In genomic region chr4:81429031-81429430, GRCh38 we compare ENCODE assay signal across 20 cellular contexts. TPM values are rescaled to one million over a fixed set of nuclear protein-coding genes. Genes with fewer than 3 reads are reported as not detected.
A peak's percentile ranks its signal among the peaks of the same experiment; 100 is the strongest.
DNase-seq lines count a peak whose midpoint lies in the region; ATAC-seq and TF ChIP-seq lines count a peak whose summit lies in the region.
"Had no signal": no experiment of that assay in that cellular context is flagged by ENCODE, and none has a peak within 500 bp of the region (broad histone marks: within the 10 kb centered on the region; RNA-seq: fewer than 3 reads in every experiment).

No MANE protein-coding gene starts in this region.

- ATAC-seq in memory B cell (ENCODE audit: low read depth), result no peak
- ATAC-seq: K562, Panc1 had no signal

- H3K4me3 Mint-ChIP-seq in MCF 10A (ENCODE audit: unreplicated experiment), result no peak overlapping the region
- no peak overlapping the region for H3K4me3 Mint-ChIP-seq in memory B cell
- no peak overlapping the region for H3K4me3 Mint-ChIP-seq in type B pancreatic cell
- H3K4me3 Mint-ChIP-seq: CD14-positive monocyte had no signal

- no peaks in the 10 kb centered on the region for H3K27me3 ChIP-seq in breast epithelium

- no peak overlapping the region for H3K4me3 ChIP-seq in breast epithelium
- H3K4me3 ChIP-seq: K562 had no signal

- CTCF ChIA-PET in MCF 10A (lab: Yijun Ruan, JAX), result interaction anchor here (1.4 to 3.9 kb wide), 2 partner anchors 15 to 38 kb away, joined by 3 to 12 read pairs; no protein-coding TSS in a partner anchor

- H3K27me3 Mint-ChIP-seq in MCF 10A (ENCODE audit: insufficient read depth, unreplicated experiment), result no peaks in the 10 kb centered on the region
- no peaks in the 10 kb centered on the region for H3K27me3 Mint-ChIP-seq in memory B cell
- no peaks in the 10 kb centered on the region for H3K27me3 Mint-ChIP-seq in type B pancreatic cell

- TF ChIP-seq CTCF in MCF 10A (IDR thresholded peaks at IDR 0.05; ENCODE audit: unreplicated experiment) (no peak), breast epithelium (IDR thresholded peaks at IDR 0.05) (no peak), type B pancreatic cell (conservative IDR thresholded peaks at IDR 0.05) (no peak)

- POLR2A ChIA-PET in MCF 10A (lab: Yijun Ruan, JAX), result interaction anchor here (0.9 kb wide), 1 partner anchor 38 kb away, joined by 3 read pairs; no protein-coding TSS in a partner anchor

- TF ChIP-seq POLR2A in breast epithelium (IDR thresholded peaks at IDR 0.05), result no peak

- H3K27ac Mint-ChIP-seq in MCF 10A (ENCODE audit: low read depth, unreplicated experiment), result peak overlapping the region; percentile 36
- peak overlapping the region; percentile 60 for H3K27ac Mint-ChIP-seq in memory B cell
- no peak overlapping the region for H3K27ac Mint-ChIP-seq in type B pancreatic cell

- intact Hi-C loops in MCF 10A (cut with micrococcal nuclease), result no loop called here
- intact Hi-C loops in breast epithelium (cut with DNase I; ENCODE audit: low total_unique reads), result no loop called here

- H3K4me1 Mint-ChIP-seq in MCF 10A (ENCODE audit: insufficient read depth, unreplicated experiment), result peaks cover 22% of the 10 kb centered on the region
- no peaks in the 10 kb centered on the region for H3K4me1 Mint-ChIP-seq in memory B cell
- peaks cover 15% of the 10 kb centered on the region for H3K4me1 Mint-ChIP-seq in type B pancreatic cell (ENCODE audit: unreplicated experiment)
- H3K4me1 Mint-ChIP-seq: CD14-positive monocyte had no signal

- no peaks in the 10 kb centered on the region for H3K9me3 Mint-ChIP-seq in MCF 10A (ENCODE audit: unreplicated experiment)
- H3K9me3 Mint-ChIP-seq in memory B cell, result no peaks in the 10 kb centered on the region
- no peaks in the 10 kb centered on the region for H3K9me3 Mint-ChIP-seq in type B pancreatic cell

- H3K4me1 ChIP-seq in breast epithelium, result no peaks in the 10 kb centered on the region

- H3K27ac ChIP-seq in breast epithelium, result no peak overlapping the region
- H3K27ac ChIP-seq in cingulate gyrus (ENCODE audit: low read depth, low read length), result peak overlapping the region; percentile 13
- peak overlapping the region; percentile 63 for H3K27ac ChIP-seq in temporal lobe (ENCODE audit: low read depth, low read length)

- no peaks in the 10 kb centered on the region for H3K9me3 ChIP-seq in breast epithelium

- no peak for DNase-seq in MCF 10A (ENCODE audit: unreplicated experiment)
- no peak for DNase-seq in breast epithelium (ENCODE audit: low spot score in 2 of 2)
- no peak for DNase-seq in memory B cell (ENCODE audit: low spot score in 2 of 2)
- DNase-seq in type B pancreatic cell (ENCODE audit: extremely low spot score, unreplicated experiment), result no peak
- no peak for DNase-seq in AML-193 (lab: John Stamatoyannopoulos, UW)
- DNase-seq in activated CD4-positive, alpha-beta T cell treated with anti-CD3 and anti-CD28 coated beads, Interleukin-2, amount 50 U/mL, for 48 hours, result no peak
- DNase-seq: 8988T, DMS79, MM.1S, NCI-H1105, NCI-H2029 treated with DMSO at 0.1 percent for 48 hours, NCI-H2171, NCI-H345, NCI-H524, NCI-H82 had no signal

- BruUV-seq in MCF 10A (replicated peaks; lab: Mats Ljungman, UMichigan), result no TSS peak

- H3K36me3 Mint-ChIP-seq in MCF 10A (ENCODE audit: insufficient read depth, unreplicated experiment), result peaks cover 4% of the 10 kb centered on the region
- H3K36me3 Mint-ChIP-seq in memory B cell, result peaks cover 27% of the 10 kb centered on the region
- peaks cover 20% of the 10 kb centered on the region for H3K36me3 Mint-ChIP-seq in type B pancreatic cell

- no peaks in the 10 kb centered on the region for H3K36me3 ChIP-seq in breast epithelium

RNA-seq across cellular contexts. Expression of gene RASGEF1B, which starts 42.7 kb away (rescaled TPM):
- 4.8 and 5.4 TPM in 2 replicates for total RNA-seq in MCF 10A (2022)
- 10 to 100 TPM; 16.4 to 45.8 (median 25.0) TPM for total RNA-seq in breast epithelium
- total RNA-seq in temporal lobe, result 26.8 TPM
- 8.3 and 11.0 TPM in 2 replicates for total RNA-seq in type B pancreatic cell (ENCODE audit: low replicate concordance)

Comparison
In these comparisons a context has a peak if more than half of its experiments do, and no peak if none do; other contexts are left out.
1. H3K27ac ChIP-seq: peak in cingulate gyrus (single experiment) and temporal lobe (single experiment); none in breast epithelium (0 of 2).